Comparison of ENCODE assay signal across 8 cellular contexts in the genomic region with DNA sequence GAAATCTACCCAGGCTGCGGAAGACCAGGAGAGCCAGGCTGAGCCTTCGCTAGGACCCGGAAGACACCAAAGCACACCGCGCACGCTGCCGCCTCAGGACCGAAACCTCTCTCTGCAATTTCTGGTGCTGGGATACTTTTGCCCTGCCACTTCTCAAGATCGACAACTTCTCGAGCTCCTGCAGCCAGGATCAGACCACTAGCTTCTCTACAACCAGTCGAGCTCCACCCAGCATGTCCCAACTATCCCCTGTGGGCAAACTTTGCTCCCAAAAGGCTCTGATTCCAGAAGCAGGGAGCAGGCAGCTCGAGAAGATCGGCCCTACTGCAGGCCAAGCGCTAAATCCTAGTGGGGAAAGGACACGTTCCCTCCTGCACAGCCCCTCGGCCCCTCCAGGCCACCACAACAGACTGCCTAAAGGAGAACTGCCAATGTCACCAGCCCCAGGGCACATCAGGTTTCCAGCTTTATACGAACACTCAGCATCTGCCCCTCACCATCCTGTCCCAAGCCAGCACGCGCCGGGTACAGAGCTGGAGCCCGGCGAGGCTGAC. TPM values are rescaled to one million over a fixed set of nuclear protein-coding genes. Genes with fewer than 3 reads are reported as not detected.
DNase-seq lines count a peak whose midpoint lies in the region; ATAC-seq and TF ChIP-seq lines count a peak whose summit lies in the region.

No MANE protein-coding gene starts in this region.

- H3K4me1 ChIP-seq in ES-I3 (ENCODE audit: insufficient read depth, low read length): peaks cover 12% of the 10 kb centered on the region
- peaks cover 24% of the 10 kb centered on the region for H3K4me1 ChIP-seq in mammary epithelial cell (ENCODE audit: insufficient read depth, low read length)

- WGBS in mammary epithelial cell (ENCODE audit: low coverage, missing lambda C conversion rate): 3% methylated on average over 13 of the region's 22 CpGs

- DNase-seq in Kasumi-1 (lab: John Stamatoyannopoulos, UW) (peak; percentile 52 to 63), T-helper 9 cell (peak; percentile 34), mammary epithelial cell (peak; percentile 52), iris pigment epithelial cell (ENCODE audit: low read depth) (peak; percentile 67)
- DNase-seq in stimulated activated CD4-positive, alpha-beta T cell treated with anti-CD3 and anti-CD28 coated beads, Interleukin-15, amount 100 ng/mL, for 24 hours: peak; percentile 71

- H3K4me3 ChIP-seq in mammary epithelial cell (replicated peaks in 1 of 3; ENCODE audit: insufficient read depth in 1 of 3, low read depth in 2 of 3, low read length in 3 of 3): peak overlapping the region; percentile 88 to 100 (median 91)

- no peak for TF ChIP-seq CTCF in mammary epithelial cell (conservative IDR thresholded peaks at IDR 0.05 in 1 of 2, IDR thresholded peaks at IDR 0.05 in 1 of 2; ENCODE audit: extremely low read depth in 1 of 2, insufficient read depth in 1 of 2, low read depth in 1 of 2, low read length in 2 of 2)

- CTCF ChIA-PET in mammary epithelial cell (lab: Charles Lee; ENCODE audit: low non-redundant PET): no interaction called here

- no peaks in the 10 kb centered on the region for H4K20me1 ChIP-seq in mammary epithelial cell (ENCODE audit: insufficient read depth, low read length)

- peak overlapping the region; percentile 84 for H2AFZ ChIP-seq in mammary epithelial cell (ENCODE audit: low read depth, low read length)

- H3K36me3 ChIP-seq in ES-I3 (ENCODE audit: insufficient read depth, low read length) (no peaks in the 10 kb centered on the region; the same call in 1 of the 2 replicates), mammary epithelial cell (ENCODE audit: insufficient read depth, low read length) (no peaks in the 10 kb centered on the region)

- H3K27ac ChIP-seq in mammary epithelial cell (ENCODE audit: insufficient read depth, low read depth, low read length): peak overlapping the region; percentile 86

- dilution Hi-C loops in mammary epithelial cell (cut with HindIII; ENCODE audit: low sequenced_read_pairs): loop anchor here (5.0 kb wide), 1 partner anchor 96 kb away; no protein-coding TSS in a partner anchor

- in situ Hi-C loops in mammary epithelial cell (cut with MboI; ENCODE audit: low sequenced_read_pairs in 2 of 2): no loop called here

- ATAC-seq in GM21737 (IDR thresholded peaks at IDR 0.05; ENCODE audit: unreplicated experiment) (no peak), HG03469 (IDR thresholded peaks at IDR 0.05; ENCODE audit: unreplicated experiment) (no peak)

- intact Hi-C loops in mammary epithelial cell (cut with micrococcal nuclease): loop anchor here (1.0 to 2.0 kb wide), 5 partner anchors 41 to 202 kb away; no protein-coding TSS in a partner anchor

- BruUV-seq in mammary epithelial cell (replicated peaks; lab: Mats Ljungman, UMichigan): TSS peak; percentile 4

- peak overlapping the region; percentile 81 for H3K4me2 ChIP-seq in mammary epithelial cell (ENCODE audit: insufficient read depth, low read depth, low read length)

- H3K79me2 ChIP-seq in mammary epithelial cell (ENCODE audit: insufficient read depth, low read length): peaks cover 64% of the 10 kb centered on the region

- H3K9ac ChIP-seq in ES-I3 (ENCODE audit: low read depth, low read length) (peak overlapping the region; percentile 99), mammary epithelial cell (ENCODE audit: insufficient read depth, low read length) (peak overlapping the region; percentile 97)

- no peaks in the 10 kb centered on the region for H3K27me3 ChIP-seq in mammary epithelial cell (ENCODE audit: insufficient read depth, low read length)

- no peaks in the 10 kb centered on the region for H3K9me3 ChIP-seq in ES-I3 (ENCODE audit: control insufficient read depth, insufficient read depth, low read length)
- H3K9me3 ChIP-seq in mammary epithelial cell (replicated peaks; ENCODE audit: insufficient read depth, low read length): no peaks in the 10 kb centered on the region

RNA-seq across cellular contexts. Expression of a gene that starts 1.0 kb away (rescaled TPM):
- total RNA-seq in mammary epithelial cell: 10 to 100 TPM; 12.8 to 33.2 TPM
- polyA plus RNA-seq in mammary epithelial cell: 13.7 TPM
- polyA minus RNA-seq in mammary epithelial cell: 4.7 TPM

RNA-seq across cellular contexts. Expression of a gene that starts 40.2 kb away (rescaled TPM):
- total RNA-seq in mammary epithelial cell: 10 to 100 TPM; 55.0 to 75.9 TPM
- 24.6 TPM for polyA plus RNA-seq in mammary epithelial cell
- polyA minus RNA-seq in mammary epithelial cell: 47.1 TPM

RNA-seq across cellular contexts. Expression of a gene that starts 46.3 kb away (rescaled TPM):
- 100 to 1,000 TPM in 1 of 2 donors, 10 to 100 TPM in 1; 22.2 to 113 TPM for total RNA-seq in mammary epithelial cell
- polyA plus RNA-seq in mammary epithelial cell: 9.9 TPM
- polyA minus RNA-seq in mammary epithelial cell: 166 TPM
